ENCODE assay signal across 10 cellular contexts in genomic region chr13:30145709-30146367, GRCh38.
A peak's percentile ranks its signal among the peaks of the same experiment; 100 is the strongest.
DNase-seq lines count a peak whose midpoint lies in the region; ATAC-seq lines count a peak whose summit lies in the region.
"Had no signal": no experiment of that assay in that cellular context is flagged by ENCODE, and none has a peak within 500 bp of the region (broad histone marks: within the 10 kb centered on the region; RNA-seq: fewer than 3 reads in every experiment).

No MANE protein-coding gene starts in this region.

- H3K4me3 Mint-ChIP-seq in activated T-cell treated with anti-CD3 and anti-CD28 coated beads, Interleukin-2, amount 50 U/mL, for 24 hours = peak overlapping the region; percentile 42
- H3K4me3 Mint-ChIP-seq in IgD-negative memory B cell = peak overlapping the region in 3 of 4 donors; percentile 8 to 88 (median 67)
- H3K4me3 Mint-ChIP-seq: neural crest cell had no signal

- peak; percentile 67 for ATAC-seq in GM21786 (IDR thresholded peaks at IDR 0.05; ENCODE audit: unreplicated experiment)
- ATAC-seq in HG03139 (IDR thresholded peaks at IDR 0.05; ENCODE audit: unreplicated experiment) = no peak

- H3K9me3 Mint-ChIP-seq in activated T-cell treated with anti-CD3 and anti-CD28 coated beads, Interleukin-2, amount 50 U/mL, for 24 hours = peaks cover 7% of the 10 kb centered on the region
- H3K9me3 Mint-ChIP-seq in IgD-negative memory B cell = peaks cover 0 to 4% (median 2%) of the 10 kb centered on the region in 3 donors
- H3K9me3 Mint-ChIP-seq: neural crest cell had no signal

- H3K36me3 Mint-ChIP-seq in activated T-cell treated with anti-CD3 and anti-CD28 coated beads, Interleukin-2, amount 50 U/mL, for 24 hours (ENCODE audit: low read depth) = peaks cover 3% of the 10 kb centered on the region
- peaks cover 4% of the 10 kb centered on the region for H3K36me3 Mint-ChIP-seq in IgD-negative memory B cell

- H3K27me3 Mint-ChIP-seq in activated T-cell treated with anti-CD3 and anti-CD28 coated beads, Interleukin-2, amount 50 U/mL, for 24 hours = no peaks in the 10 kb centered on the region
- peaks cover 10% of the 10 kb centered on the region for H3K27me3 Mint-ChIP-seq in IgD-negative memory B cell

- peak overlapping the region; percentile 90 for H3K27ac Mint-ChIP-seq in activated T-cell treated with anti-CD3 and anti-CD28 coated beads, Interleukin-2, amount 50 U/mL, for 24 hours
- H3K27ac Mint-ChIP-seq in IgD-negative memory B cell = peak overlapping the region; percentile 60 to 92 (median 62)

- H3K4me1 Mint-ChIP-seq in activated T-cell treated with anti-CD3 and anti-CD28 coated beads, Interleukin-2, amount 50 U/mL, for 24 hours (ENCODE audit: low read depth) = peaks cover 97% of the 10 kb centered on the region
- peaks cover 45 to 60% (median 50%) of the 10 kb centered on the region in 3 donors for H3K4me1 Mint-ChIP-seq in IgD-negative memory B cell

- DNase-seq in activated T-cell treated with anti-CD3 and anti-CD28 coated beads, Interleukin-2, amount 50 U/mL, for 24 hours = peak; percentile 58
- DNase-seq in activated T-cell treated with anti-CD3 and anti-CD28 coated beads for 4 hours (no peak), NCI-H345 treated with DMSO at 0.1 percent for 48 hours (lab: John Stamatoyannopoulos, UW; ENCODE audit: unreplicated experiment) (no peak), NCI-H748 treated with DMSO at 0.1 percent for 48 hours (lab: John Stamatoyannopoulos, UW) (no peak)
- DNase-seq in stimulated activated CD8-positive, alpha-beta memory T cell treated with anti-CD3 and anti-CD28 coated beads, Interleukin-4, amount 100 ng/mL, for 48 hours = peak; percentile 63
- DNase-seq: head of caudate nucleus had no signal

Comparison
In these comparisons a context has a peak if more than half of its experiments do, and no peak if none do; other contexts are left out.
1. DNase-seq: peak in activated T-cell treated with anti-CD3 and anti-CD28 coated beads, Interleukin-2, amount 50 U/mL, for 24 hours (single experiment) and stimulated activated CD8-positive, alpha-beta memory T cell treated with anti-CD3 and anti-CD28 coated beads, Interleukin-4, amount 100 ng/mL, for 48 hours (single experiment); none in activated T-cell treated with anti-CD3 and anti-CD28 coated beads for 4 hours (single experiment), NCI-H345 treated with DMSO at 0.1 percent for 48 hours (single experiment) and NCI-H748 treated with DMSO at 0.1 percent for 48 hours (single experiment).